ENCODE assay signal across 18 cellular contexts in the genomic region with DNA sequence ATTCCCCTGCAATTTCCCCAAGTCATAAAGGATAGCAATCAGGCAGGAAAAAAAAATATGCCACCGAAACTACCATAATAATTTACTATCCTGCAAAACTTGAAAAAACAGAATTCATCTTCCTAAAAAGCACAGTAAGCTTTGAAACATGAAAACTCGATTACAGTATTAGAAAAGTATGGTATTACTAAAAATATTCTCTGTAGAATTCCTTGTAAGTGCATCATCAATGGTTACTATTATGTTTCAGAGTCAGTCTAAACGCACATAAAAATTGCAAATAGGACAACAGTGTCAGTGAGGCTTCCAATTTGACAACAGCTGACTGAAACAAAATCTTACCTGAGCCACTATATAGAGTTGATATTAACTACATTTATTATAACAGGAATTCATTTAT. TPM values are rescaled to one million over a fixed set of nuclear protein-coding genes. Genes with fewer than 3 reads are reported as not detected.
DNase-seq lines count a peak whose midpoint lies in the region; ATAC-seq, FAIRE-seq and TF ChIP-seq lines count a peak whose summit lies in the region.
"Had no signal": no experiment of that assay in that cellular context is flagged by ENCODE, and none has a peak within 500 bp of the region (broad histone marks: within the 10 kb centered on the region; RNA-seq: fewer than 3 reads in every experiment).

No MANE protein-coding gene starts in this region.

- CTCF ChIA-PET in CD4-positive, alpha-beta T cell (lab: Charles Lee) = no interaction called here
- CTCF ChIA-PET in OCI-LY7 (lab: Charles Lee; ENCODE audit: unreplicated experiment) = no interaction called here

- no peaks in the 10 kb centered on the region for H3K9me2 ChIP-seq in OCI-LY7 (ENCODE audit: insufficient read depth, low read length)

- no peaks in the 10 kb centered on the region for H3K27me3 Mint-ChIP-seq in CD4-positive, alpha-beta T cell
- H3K27me3 Mint-ChIP-seq in effector memory CD8-positive, alpha-beta T cell = no peaks in the 10 kb centered on the region
- H3K27me3 Mint-ChIP-seq in natural killer cell (ENCODE audit: low read depth in 2 of 2) = no peaks in the 10 kb centered on the region

- no peaks in the 10 kb centered on the region for H4K20me1 ChIP-seq in OCI-LY7 (ENCODE audit: insufficient read depth, low read length)

- no peak for ATAC-seq in CD4-positive, alpha-beta T cell (ENCODE audit: poor library complexity)
- no peak for ATAC-seq in effector memory CD8-positive, alpha-beta T cell (replicated peaks)
- ATAC-seq in natural killer cell = no peak
- ATAC-seq: lower lobe of right lung, Right ventricle myocardium inferior had no signal

- H3K27ac ChIP-seq in CD4-positive, alpha-beta T cell (ENCODE audit: low read depth, low read length) = no peak overlapping the region
- H3K27ac ChIP-seq in OCI-LY7 (ENCODE audit: low read depth, low read length, poor library complexity, severe bottlenecking) (no peak overlapping the region), kidney (ENCODE audit: low read depth in 2 of 2, low read length in 2 of 2) (no peak overlapping the region)
- H3K27ac ChIP-seq: C4-2B, lower lobe of right lung, right atrium auricular region, thoracic aorta had no signal

- no peaks in the 10 kb centered on the region for H3K9me3 ChIP-seq in CD4-positive, alpha-beta T cell (ENCODE audit: control insufficient read depth, low read length)
- H3K9me3 ChIP-seq in OCI-LY7 (ENCODE audit: low read length) (peaks cover 22% of the 10 kb centered on the region; the same call in 1 of the 2 replicates), kidney (ENCODE audit: control insufficient read depth in 1 of 2, low read length in 2 of 2) (no peaks in the 10 kb centered on the region)
- H3K9me3 ChIP-seq: lower lobe of right lung, MG63, right atrium auricular region, thoracic aorta had no signal

- no peak overlapping the region for H3K4me3 Mint-ChIP-seq in CD4-positive, alpha-beta T cell
- peak overlapping the region; percentile 52 to 59 for H3K4me3 Mint-ChIP-seq in effector memory CD8-positive, alpha-beta T cell
- H3K4me3 Mint-ChIP-seq in natural killer cell = peak overlapping the region; percentile 78
- H3K4me3 Mint-ChIP-seq: neural crest cell had no signal

- no peaks in the 10 kb centered on the region for H3K27me3 ChIP-seq in CD4-positive, alpha-beta T cell (ENCODE audit: control insufficient read depth, insufficient read depth, low read length)
- H3K27me3 ChIP-seq: MG63, right atrium auricular region had no signal

- no peak overlapping the region for H3K4me3 ChIP-seq in OCI-LY7 (ENCODE audit: low read depth, low read length, poor library complexity, severe bottlenecking)
- no peak overlapping the region for H3K4me3 ChIP-seq in kidney (ENCODE audit: low read length in 2 of 2)
- H3K4me3 ChIP-seq: lower lobe of right lung, MG63, right atrium auricular region, thoracic aorta had no signal

- no peak for DNase-seq in CD4-positive, alpha-beta T cell
- DNase-seq in OCI-LY7 (ENCODE audit: low spot score) (no peak), natural killer cell (no peak), kidney (no peak), posterior vena cava (ENCODE audit: low spot score) (no peak), kidney tubule cell (ENCODE audit: low spot score) (no peak), activated gamma-delta T cell treated with Interleukin-2 at 50 U/mL for 16 hours (no peak)
- DNase-seq in effector memory CD8-positive, alpha-beta T cell = no peak
- DNase-seq: central memory CD4-positive, alpha-beta T cell; DND-41; lower lobe of right lung; MG63; NCI-H446 had no signal

- H3K4me1 Mint-ChIP-seq in CD4-positive, alpha-beta T cell (ENCODE audit: low read depth) = peaks cover 68% of the 10 kb centered on the region
- H3K4me1 Mint-ChIP-seq in effector memory CD8-positive, alpha-beta T cell (ENCODE audit: low read depth in 2 of 2) = peaks cover 33 to 62% of the 10 kb centered on the region in 2 donors
- H3K4me1 Mint-ChIP-seq in natural killer cell = peaks cover 57 to 75% of the 10 kb centered on the region in 2 donors

- TF ChIP-seq CTCF in CD4-positive, alpha-beta T cell (IDR thresholded peaks at IDR 0.05) = no peak
- TF ChIP-seq CTCF in OCI-LY7 (conservative IDR thresholded peaks at IDR 0.05; ENCODE audit: low read length) (no peak), natural killer cell (IDR thresholded peaks at IDR 0.05) (no peak), kidney (IDR thresholded peaks at IDR 0.05; ENCODE audit: borderline replicate concordance, extremely low read depth, insufficient read depth) (no peak)

- no peaks in the 10 kb centered on the region for H3K9me3 Mint-ChIP-seq in CD4-positive, alpha-beta T cell
- H3K9me3 Mint-ChIP-seq in effector memory CD8-positive, alpha-beta T cell = no peaks in the 10 kb centered on the region
- H3K9me3 Mint-ChIP-seq in natural killer cell = no peaks in the 10 kb centered on the region

- H3K9ac ChIP-seq in kidney (ENCODE audit: low read length in 2 of 2) = no peak overlapping the region

- no TSS peak for BruUV-seq in OCI-LY7 (replicated peaks; lab: Mats Ljungman, UMichigan)

- peaks cover 39% of the 10 kb centered on the region for H3K36me3 Mint-ChIP-seq in CD4-positive, alpha-beta T cell (ENCODE audit: low read depth)
- peaks cover 2% of the 10 kb centered on the region for H3K36me3 Mint-ChIP-seq in effector memory CD8-positive, alpha-beta T cell (ENCODE audit: insufficient read depth)
- H3K36me3 Mint-ChIP-seq in natural killer cell = no peaks in the 10 kb centered on the region

- peaks cover 84% of the 10 kb centered on the region; the same call in 1 of the 2 replicates for H3K79me2 ChIP-seq in OCI-LY7 (ENCODE audit: insufficient read depth, low read depth, low read length)

- peak overlapping the region; percentile 66 for H3K27ac Mint-ChIP-seq in CD4-positive, alpha-beta T cell
- peak overlapping the region; percentile 54 to 83 for H3K27ac Mint-ChIP-seq in effector memory CD8-positive, alpha-beta T cell
- peak overlapping the region; percentile 37 to 71 for H3K27ac Mint-ChIP-seq in natural killer cell

- no peak overlapping the region for H2AFZ ChIP-seq in OCI-LY7 (ENCODE audit: low read length)

- POLR2A ChIA-PET in CD4-positive, alpha-beta T cell (lab: Charles Lee) = interaction anchor here (1.2 kb wide), 1 partner anchor 21 kb away, joined by 3 read pairs; no protein-coding TSS in a partner anchor
- POLR2A ChIA-PET in OCI-LY7 (lab: Charles Lee) = interaction anchor here (0.5 to 2.4 kb wide), 2 partner anchors 14 to 25 kb away, joined by 3 to 5 read pairs; no protein-coding TSS in a partner anchor

- H3K4me1 ChIP-seq in OCI-LY7 (ENCODE audit: insufficient read depth, low read length, poor library complexity, severe bottlenecking) (peaks cover 41% of the 10 kb centered on the region), kidney (ENCODE audit: control insufficient read depth in 1 of 2, insufficient read depth in 1 of 2, low read depth in 1 of 2, low read length in 2 of 2) (peaks cover 8 to 10% of the 10 kb centered on the region in 2 donors)

- H3K4me2 ChIP-seq in OCI-LY7 (ENCODE audit: low read length) = peak overlapping the region; percentile 25; the same call in 1 of the 2 replicates

- FAIRE-seq in kidney (lab: Jason Lieb, UNC) = no peak

- intact Hi-C loops in CD4-positive, alpha-beta T cell (cut with DNase I, micrococcal nuclease) = loop anchor here in 1 of 2 experiments (5.0 kb wide), 1 partner anchor 40 kb away; no protein-coding TSS in a partner anchor
- intact Hi-C loops in OCI-LY7 (cut with micrococcal nuclease; ENCODE audit: unreplicated experiment) (no loop called here), natural killer cell (cut with micrococcal nuclease) (no loop called here), kidney (cut with DNase I) (no loop called here), posterior vena cava (cut with DNase I) (no loop called here)

- H3K36me3 ChIP-seq in OCI-LY7 (ENCODE audit: insufficient read depth, low read length) = peaks cover 62% of the 10 kb centered on the region
- no peaks in the 10 kb centered on the region for H3K36me3 ChIP-seq in kidney (ENCODE audit: control insufficient read depth in 1 of 2, insufficient read depth in 2 of 2, low read length in 2 of 2)
- H3K36me3 ChIP-seq: lower lobe of right lung, MG63, right atrium auricular region, thoracic aorta had no signal

RNA-seq across cellular contexts. Expression of gene FOXN3, which starts 44.9 kb away (rescaled TPM):
- total RNA-seq in CD4-positive, alpha-beta T cell = 100 to 1,000 TPM; 124 to 127 TPM
- 54.8 and 77.7 TPM in 2 replicates for total RNA-seq in OCI-LY7 (2014; rRNA removed; shearing (Covaris generic))
- total RNA-seq in OCI-LY7 (2022) (102 and 108 TPM in 2 replicates), natural killer cell (100 to 1,000 TPM; 209 to 216 (median 209) TPM), kidney (50.1 TPM), posterior vena cava (100 to 1,000 TPM; 138 to 142 TPM)
- polyA plus RNA-seq in kidney (ENCODE audit: insufficient read depth, low read depth, low replicate concordance) = 6.4 TPM
